ENCODE assay signal across 13 cellular contexts in the genomic region with DNA sequence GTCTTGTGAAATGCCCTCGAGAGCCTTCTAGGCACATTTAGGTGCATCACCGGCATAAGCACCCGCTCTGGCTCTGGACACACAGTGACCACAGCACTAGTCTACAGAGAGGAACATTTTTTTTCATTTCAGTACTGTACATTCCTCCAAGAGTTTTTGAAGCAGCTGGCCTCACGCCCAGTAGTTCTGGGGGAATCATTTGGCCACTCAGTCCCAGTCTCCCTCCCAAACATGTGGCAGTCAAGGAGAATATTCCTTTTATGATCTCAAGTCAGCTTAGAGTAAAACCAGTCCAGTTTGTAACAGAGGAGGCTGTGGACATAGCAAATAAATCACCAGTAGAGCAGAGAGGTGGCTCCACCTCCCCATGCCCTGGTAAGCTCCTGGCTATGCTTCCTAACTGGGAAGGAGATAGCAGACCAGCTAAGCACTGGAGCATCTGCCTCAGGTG. TPM values are rescaled to one million over a fixed set of nuclear protein-coding genes. Genes with fewer than 3 reads are reported as not detected.
DNase-seq lines count a peak whose midpoint lies in the region; ATAC-seq and TF ChIP-seq lines count a peak whose summit lies in the region.
"Had no signal": no experiment of that assay in that cellular context is flagged by ENCODE, and none has a peak within 500 bp of the region (broad histone marks: within the 10 kb centered on the region; RNA-seq: fewer than 3 reads in every experiment).

No MANE protein-coding gene starts in this region.

- H3K36me3 ChIP-seq in psoas muscle (ENCODE audit: insufficient read depth in 1 of 2, low read depth in 1 of 2): no peaks in the 10 kb centered on the region
- no peaks in the 10 kb centered on the region for H3K36me3 ChIP-seq in CD4-positive, alpha-beta memory T cell (ENCODE audit: insufficient read depth, low read length)
- H3K36me3 ChIP-seq: neural progenitor cell had no signal

- H3K4me3 Mint-ChIP-seq in CD4-positive, alpha-beta memory T cell: no peak overlapping the region
- H3K4me3 Mint-ChIP-seq: neural progenitor cell; T-helper 2 cell treated with Interferon-gamma antibody and Interleukin-4, amounts not matched to agents 5 μg/mL and 100 μg/mL, for 36 hours had no signal

- intact Hi-C loops in left cardiac atrium (cut with DNase I): loop anchor here in 1 of 2 donors (5.0 kb wide), 1 partner anchor 118 kb away; no protein-coding TSS in a partner anchor
- intact Hi-C loops in psoas muscle (cut with DNase I): no loop called here
- intact Hi-C loops in CD4-positive, alpha-beta memory T cell (cut with micrococcal nuclease): no loop called here

- no peaks in the 10 kb centered on the region for H3K27me3 ChIP-seq in psoas muscle (ENCODE audit: insufficient read depth in 3 of 3, low read length in 2 of 3)
- H3K27me3 ChIP-seq in CD4-positive, alpha-beta memory T cell (ENCODE audit: insufficient read depth, low read length): no peaks in the 10 kb centered on the region
- H3K27me3 ChIP-seq: neural progenitor cell had no signal

- TF ChIP-seq CTCF in AG10803 (conservative IDR thresholded peaks at IDR 0.05; ENCODE audit: low read length): no peak
- TF ChIP-seq CTCF in VCaP (conservative IDR thresholded peaks at IDR 0.05): 0 out of 2 replicates have a peak, but pooled peaks have one; percentile 5
- TF ChIP-seq CTCF in psoas muscle (IDR thresholded peaks at IDR 0.05): no peak

- H3K9me3 Mint-ChIP-seq in CD4-positive, alpha-beta memory T cell: peaks cover 0 to 2% (median 0%) of the 10 kb centered on the region in 8 donors
- H3K9me3 Mint-ChIP-seq: neural progenitor cell; T-helper 2 cell treated with Interferon-gamma antibody and Interleukin-4, amounts not matched to agents 5 μg/mL and 100 μg/mL, for 36 hours had no signal

- no peaks in the 10 kb centered on the region for H3K4me1 ChIP-seq in psoas muscle
- H3K4me1 ChIP-seq in CD4-positive, alpha-beta memory T cell (ENCODE audit: insufficient read depth, low read length): no peaks in the 10 kb centered on the region
- H3K4me1 ChIP-seq: neural progenitor cell had no signal

- no peaks in the 10 kb centered on the region for H3K36me3 Mint-ChIP-seq in CD4-positive, alpha-beta memory T cell
- H3K36me3 Mint-ChIP-seq: neural progenitor cell had no signal

- H3K4me3 ChIP-seq in AG10803 (ENCODE audit: low read length): no peak overlapping the region
- H3K4me3 ChIP-seq in psoas muscle: no peak overlapping the region
- H3K4me3 ChIP-seq in CD4-positive, alpha-beta memory T cell (ENCODE audit: low read length in 2 of 2): no peak overlapping the region
- H3K4me3 ChIP-seq: neural progenitor cell had no signal

- H3K27ac ChIP-seq in VCaP (peak overlapping the region; percentile 10; the same call in 1 of the 2 replicates), psoas muscle (no peak overlapping the region)
- H3K27ac ChIP-seq in CD4-positive, alpha-beta memory T cell (ENCODE audit: low read depth, low read length): no peak overlapping the region
- H3K27ac ChIP-seq: neural progenitor cell had no signal

- 26 to 40% (median 36%) methylated on average over 4 of the region's 4 CpGs for WGBS in psoas muscle, 3 donors

- no peaks in the 10 kb centered on the region for H3K4me1 Mint-ChIP-seq in CD4-positive, alpha-beta memory T cell
- H3K4me1 Mint-ChIP-seq: neural progenitor cell had no signal

- DNase-seq in AG10803 (ENCODE audit: low read depth): peak; percentile 97
- peak; percentile 61 for DNase-seq in left cardiac atrium
- DNase-seq in psoas muscle: peak; percentile 69 to 74
- no peak for DNase-seq in OCI-M2 (lab: John Stamatoyannopoulos, UW; ENCODE audit: unreplicated experiment)
- DNase-seq in CD4-positive, alpha-beta memory T cell: no peak
- no peak for DNase-seq in stimulated activated CD4-positive, alpha-beta T cell treated with anti-CD3 and anti-CD28 coated beads, Interleukin-2, amount 100 ng/mL, for 24 hours
- DNase-seq: caudate nucleus; MV-4-11; stimulated activated CD4-positive, alpha-beta T cell treated with anti-CD3 and anti-CD28 coated beads, Interleukin-4, amount 100 ng/mL, for 4 hours had no signal

- CTCF ChIA-PET in CD4-positive, alpha-beta memory T cell (lab: Charles Lee; ENCODE audit: partially characterized antibody): no interaction called here

- POLR2A ChIA-PET in CD4-positive, alpha-beta memory T cell (lab: Charles Lee; ENCODE audit: partially characterized antibody): no interaction called here

- ATAC-seq in left cardiac atrium (peak; percentile 48 to 71), psoas muscle (peak in 2 of 4 donors; percentile 32 to 47), HG02678 (IDR thresholded peaks at IDR 0.05; ENCODE audit: unreplicated experiment) (no peak)

- H3K9me3 ChIP-seq in psoas muscle: no peaks in the 10 kb centered on the region
- H3K9me3 ChIP-seq in CD4-positive, alpha-beta memory T cell (ENCODE audit: control insufficient read depth in 1 of 2, low read length in 2 of 2): no peaks in the 10 kb centered on the region

- no peak overlapping the region for H3K27ac Mint-ChIP-seq in CD4-positive, alpha-beta memory T cell
- H3K27ac Mint-ChIP-seq: neural progenitor cell; T-helper 2 cell treated with Interferon-gamma antibody and Interleukin-4, amounts not matched to agents 5 μg/mL and 100 μg/mL, for 36 hours had no signal

- peaks cover 0 to 2% of the 10 kb centered on the region in 2 donors for H3K27me3 Mint-ChIP-seq in CD4-positive, alpha-beta memory T cell

RNA-seq across cellular contexts. Expression of a gene that starts 48.1 kb away (rescaled TPM):
- 1 to 10 TPM; 4.5 to 5.1 TPM for total RNA-seq in left cardiac atrium
- total RNA-seq in psoas muscle: 1 to 10 TPM in 1 of 4 donors, under 1 TPM in 3; 0.34 to 1.7 (median 0.79) TPM
- 1 to 10 TPM in 2 of 3 donors, under 1 TPM in 1; 0.58 to 1.4 (median 1.0) TPM for polyA plus RNA-seq in psoas muscle
- total RNA-seq in CD4-positive, alpha-beta memory T cell: not detected
- not detected for polyA plus RNA-seq in CD4-positive, alpha-beta memory T cell

Comparison
In these comparisons a context has a peak if more than half of its experiments do, and no peak if none do; other contexts are left out.
1. DNase-seq: peak in AG10803 (single experiment), left cardiac atrium (single experiment) and psoas muscle (2 of 2); none in OCI-M2 (single experiment), CD4-positive, alpha-beta memory T cell (0 of 5) and stimulated activated CD4-positive, alpha-beta T cell treated with anti-CD3 and anti-CD28 coated beads, Interleukin-2, amount 100 ng/mL, for 24 hours (0 of 2).